8 cellular contexts compared by ENCODE assay signal in genomic region chr21:37462087-37462861, GRCh38.
DNase-seq lines count a peak whose midpoint lies in the region; ATAC-seq and TF ChIP-seq lines count a peak whose summit lies in the region.

No MANE protein-coding gene starts in this region.

- H3K4me3 ChIP-seq in cardiac muscle cell (no peak overlapping the region), right atrium auricular region (no peak overlapping the region), RWPE2 (ENCODE audit: severe bottlenecking) (no peak overlapping the region), endodermal cell (ENCODE audit: low read length) (no peak overlapping the region)

- H3K27ac ChIP-seq in cardiac muscle cell, result peak overlapping the region; percentile 78
- H3K27ac ChIP-seq in right atrium auricular region, result peak overlapping the region in 1 of 2 donors; percentile 67
- peak overlapping the region; percentile 10 for H3K27ac ChIP-seq in RWPE2 (ENCODE audit: poor library complexity, severe bottlenecking)
- peak overlapping the region; percentile 15 for H3K27ac ChIP-seq in endodermal cell (ENCODE audit: low read depth, low read length)

- no peak for DNase-seq in cardiac muscle cell (ENCODE audit: low read depth in 1 of 2, low spot score in 1 of 2)
- DNase-seq in right atrium auricular region (ENCODE audit: low spot score), result no peak
- DNase-seq in RWPE2 (ENCODE audit: low spot score), result no peak
- no peak for DNase-seq in endodermal cell
- no peak for DNase-seq in stimulated activated effector memory CD8-positive, alpha-beta T cell treated with anti-CD3 and anti-CD28 coated beads, Interleukin-12 subunit alpha, Interleukin-12 subunit beta, amount 100 ng/mL, for 72 hours (ENCODE audit: low spot score in 2 of 2)
- DNase-seq in LoVo (ENCODE audit: low spot score), result no peak
- no peak for DNase-seq in NCI-H146 treated with DMSO at 0.1 percent for 48 hours (lab: John Stamatoyannopoulos, UW; ENCODE audit: unreplicated experiment)

- no peak overlapping the region for H3K9ac ChIP-seq in endodermal cell (ENCODE audit: extremely low read depth, low read length, poor library complexity, severe bottlenecking)

- peak overlapping the region; percentile 73 for H3K27ac Mint-ChIP-seq in endodermal cell
- peak overlapping the region; percentile 71 for H3K27ac Mint-ChIP-seq in stimulated activated effector memory CD8-positive, alpha-beta T cell treated with anti-CD3 and anti-CD28 coated beads, Interleukin-12 subunit alpha, Interleukin-12 subunit beta, amount 100 ng/mL, for 72 hours

- H3K4me1 ChIP-seq in cardiac muscle cell (ENCODE audit: low read depth) (peaks cover 54% of the 10 kb centered on the region), right atrium auricular region (peaks cover 0 to 67% of the 10 kb centered on the region in 2 donors), RWPE2 (ENCODE audit: insufficient read depth, poor library complexity, severe bottlenecking) (peaks cover 49% of the 10 kb centered on the region), endodermal cell (ENCODE audit: control insufficient read depth, insufficient read depth, low read length) (peaks cover 4% of the 10 kb centered on the region)

- 51 to 78% methylated on average over 2 to 5 of the region's 5 CpGs for WGBS in endodermal cell (ENCODE audit: insufficient coverage in 1 of 2, insufficient read length in 1 of 2), 2 experiments

- peaks cover 48% of the 10 kb centered on the region for H3K4me1 Mint-ChIP-seq in endodermal cell
- H3K4me1 Mint-ChIP-seq in stimulated activated effector memory CD8-positive, alpha-beta T cell treated with anti-CD3 and anti-CD28 coated beads, Interleukin-12 subunit alpha, Interleukin-12 subunit beta, amount 100 ng/mL, for 72 hours, result peaks cover 63% of the 10 kb centered on the region

- H3K36me3 ChIP-seq in cardiac muscle cell (no peaks in the 10 kb centered on the region), right atrium auricular region (no peaks in the 10 kb centered on the region), RWPE2 (ENCODE audit: low read depth) (peaks cover 9% of the 10 kb centered on the region), endodermal cell (ENCODE audit: control insufficient read depth, insufficient read depth, low read length) (peaks cover 14% of the 10 kb centered on the region)

- ATAC-seq in RWPE2 (ENCODE audit: low read depth), result 0 out of 3 replicates have a peak, but pooled peaks have one; percentile 18
- ATAC-seq in stimulated activated effector memory CD8-positive, alpha-beta T cell treated with anti-CD3 and anti-CD28 coated beads, Interleukin-12 subunit alpha, Interleukin-12 subunit beta, amount 100 ng/mL, for 72 hours, result no peak
- no peak for ATAC-seq in HG03108 (IDR thresholded peaks at IDR 0.05; ENCODE audit: unreplicated experiment)

- no peaks in the 10 kb centered on the region for H3K27me3 ChIP-seq in cardiac muscle cell
- H3K27me3 ChIP-seq in right atrium auricular region, result no peaks in the 10 kb centered on the region
- H3K27me3 ChIP-seq in RWPE2 (ENCODE audit: insufficient read depth, poor library complexity, severe bottlenecking), result no peaks in the 10 kb centered on the region
- no peaks in the 10 kb centered on the region for H3K27me3 ChIP-seq in endodermal cell (ENCODE audit: control insufficient read depth, insufficient read depth, low read length, poor library complexity, severe bottlenecking)

- no peaks in the 10 kb centered on the region for H3K27me3 Mint-ChIP-seq in endodermal cell (ENCODE audit: insufficient read depth)

- TF ChIP-seq CTCF in cardiac muscle cell (IDR thresholded peaks at IDR 0.05; ENCODE audit: low read depth, low read length) (no peak), right atrium auricular region (IDR thresholded peaks at IDR 0.05) (no peak), RWPE2 (IDR thresholded peaks at IDR 0.05; ENCODE audit: poor library complexity, severe bottlenecking) (no peak), endodermal cell (conservative IDR thresholded peaks at IDR 0.05) (no peak)

- H3K9me3 ChIP-seq in cardiac muscle cell (ENCODE audit: low read depth), result no peaks in the 10 kb centered on the region
- H3K9me3 ChIP-seq in right atrium auricular region, result no peaks in the 10 kb centered on the region
- H3K9me3 ChIP-seq in RWPE2 (ENCODE audit: severe bottlenecking), result no peaks in the 10 kb centered on the region
- peaks cover 2% of the 10 kb centered on the region for H3K9me3 ChIP-seq in endodermal cell (ENCODE audit: control insufficient read depth, low read length)

- peaks cover 11% of the 10 kb centered on the region for H3K36me3 Mint-ChIP-seq in endodermal cell (ENCODE audit: low read depth)
- peaks cover 22% of the 10 kb centered on the region for H3K36me3 Mint-ChIP-seq in stimulated activated effector memory CD8-positive, alpha-beta T cell treated with anti-CD3 and anti-CD28 coated beads, Interleukin-12 subunit alpha, Interleukin-12 subunit beta, amount 100 ng/mL, for 72 hours

- no peaks in the 10 kb centered on the region for H3K9me3 Mint-ChIP-seq in endodermal cell
- H3K9me3 Mint-ChIP-seq in stimulated activated effector memory CD8-positive, alpha-beta T cell treated with anti-CD3 and anti-CD28 coated beads, Interleukin-12 subunit alpha, Interleukin-12 subunit beta, amount 100 ng/mL, for 72 hours, result no peaks in the 10 kb centered on the region

- H3K4me3 Mint-ChIP-seq in endodermal cell, result no peak overlapping the region
- H3K4me3 Mint-ChIP-seq in stimulated activated effector memory CD8-positive, alpha-beta T cell treated with anti-CD3 and anti-CD28 coated beads, Interleukin-12 subunit alpha, Interleukin-12 subunit beta, amount 100 ng/mL, for 72 hours, result peak overlapping the region; percentile 40
